In the genomic region with DNA sequence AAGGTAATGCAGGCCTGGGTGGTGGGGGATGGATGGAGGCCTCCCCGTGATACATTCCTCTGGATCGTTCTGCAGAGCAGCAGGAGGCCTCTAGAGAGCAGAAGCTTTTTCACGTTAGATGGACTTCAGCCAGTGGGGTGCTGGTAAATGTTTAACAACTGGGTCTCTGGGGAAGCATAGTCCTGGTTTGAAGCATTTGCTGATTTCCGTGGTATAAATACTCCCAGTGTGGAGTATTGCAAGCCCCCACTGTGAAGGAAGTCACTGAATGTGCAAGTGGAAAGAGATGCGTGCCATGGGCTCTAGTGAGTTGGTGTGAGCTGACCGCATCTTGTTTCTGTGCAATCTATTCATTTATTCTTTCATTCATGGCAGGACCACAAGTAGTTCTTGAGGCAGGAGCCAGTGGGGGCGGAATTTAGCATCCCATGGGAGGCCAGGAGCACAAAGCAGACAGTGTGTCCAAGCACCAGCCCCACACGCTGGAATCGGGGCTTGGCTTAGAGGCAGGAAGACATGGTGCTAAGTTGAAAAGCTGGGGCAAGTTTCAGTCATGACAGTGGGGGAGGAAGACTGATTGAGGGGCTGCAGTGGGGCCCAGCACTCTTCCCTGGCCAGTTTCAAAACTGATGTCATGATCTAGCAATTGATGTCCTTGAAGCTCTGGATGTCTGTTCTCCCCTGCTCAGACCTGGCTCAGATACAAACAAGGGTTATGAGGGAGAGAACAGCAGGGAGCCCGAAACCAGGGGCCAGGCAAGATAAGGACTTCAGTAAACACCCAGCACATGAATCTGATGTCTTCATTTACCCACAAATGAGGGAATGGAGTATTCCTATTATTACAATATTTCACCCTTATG, we compare ENCODE assay signal across 2 cellular contexts.
TF ChIP-seq lines count a peak whose summit lies in the region.

No MANE protein-coding gene starts in this region.

TF ChIP-seq in IMR-90, 13 proteins besides CTCF, POLR2A, EP300 and RAD21:
- TF ChIP-seq FOS (IDR thresholded peaks at IDR 0.05; ENCODE audit: low read depth, low read length): no peak
- TF ChIP-seq SMC3 (IDR thresholded peaks at IDR 0.05; ENCODE audit: low read depth, low read length): no peak
- TF ChIP-seq RCOR1 (IDR thresholded peaks at IDR 0.05; ENCODE audit: insufficient replicate concordance, low read length): no peak
- no peak for TF ChIP-seq RFX5 (IDR thresholded peaks at IDR 0.05; ENCODE audit: low read depth, low read length)
- no peak for TF ChIP-seq USF2 (IDR thresholded peaks at IDR 0.05; ENCODE audit: low read depth, low read length)
- TF ChIP-seq MAZ (IDR thresholded peaks at IDR 0.05; ENCODE audit: borderline replicate concordance, low read depth, low read length): no peak
- no peak for TF ChIP-seq CHD1 (IDR thresholded peaks at IDR 0.05; ENCODE audit: low read depth, low read length)
- TF ChIP-seq, protein P1, sequence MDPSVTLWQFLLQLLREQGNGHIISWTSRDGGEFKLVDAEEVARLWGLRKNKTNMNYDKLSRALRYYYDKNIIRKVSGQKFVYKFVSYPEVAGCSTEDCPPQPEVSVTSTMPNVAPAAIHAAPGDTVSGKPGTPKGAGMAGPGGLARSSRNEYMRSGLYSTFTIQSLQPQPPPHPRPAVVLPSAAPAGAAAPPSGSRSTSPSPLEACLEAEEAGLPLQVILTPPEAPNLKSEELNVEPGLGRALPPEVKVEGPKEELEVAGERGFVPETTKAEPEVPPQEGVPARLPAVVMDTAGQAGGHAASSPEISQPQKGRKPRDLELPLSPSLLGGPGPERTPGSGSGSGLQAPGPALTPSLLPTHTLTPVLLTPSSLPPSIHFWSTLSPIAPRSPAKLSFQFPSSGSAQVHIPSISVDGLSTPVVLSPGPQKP (IDR thresholded peaks at IDR 0.05; ENCODE audit: borderline replicate concordance, low read depth, low read length): no peak
- TF ChIP-seq NFE2L2 (IDR thresholded peaks at IDR 0.05; ENCODE audit: low read depth, low read length): no peak
- no peak for TF ChIP-seq MXI1 (IDR thresholded peaks at IDR 0.05; ENCODE audit: borderline replicate concordance, low read depth, low read length)

TF ChIP-seq in H1, 55 proteins besides CTCF, POLR2A, EP300 and RAD21:
- TF ChIP-seq TAF1 (IDR thresholded peaks at IDR 0.05; ENCODE audit: low read depth, low read length) (no peak), TBP (IDR thresholded peaks at IDR 0.05; ENCODE audit: low read depth, low read length) (no peak), POLR2AphosphoS5 (IDR thresholded peaks at IDR 0.05; ENCODE audit: low read depth, low read length) (no peak), GTF2F1 (IDR thresholded peaks at IDR 0.05; ENCODE audit: borderline replicate concordance, low read depth, low read length) (no peak), MAX (IDR thresholded peaks at IDR 0.05) (no peak), SAP30 (IDR thresholded peaks at IDR 0.05; ENCODE audit: insufficient read depth, insufficient replicate concordance, low read length) (no peak), SRF (IDR thresholded peaks at IDR 0.05; ENCODE audit: low read depth, low read length) (no peak), GABPA (IDR thresholded peaks at IDR 0.05; ENCODE audit: borderline replicate concordance, insufficient read depth, low read length) (no peak), TCF12 (IDR thresholded peaks at IDR 0.05; ENCODE audit: low read depth, low read length) (no peak), SP2 (IDR thresholded peaks at IDR 0.05; ENCODE audit: low read length) (no peak), NANOG (IDR thresholded peaks at IDR 0.05; ENCODE audit: insufficient read depth, low read depth, low read length, poor library complexity, severe bottlenecking) (no peak), RNF2 (IDR thresholded peaks at IDR 0.05; ENCODE audit: borderline replicate concordance, low read depth, low read length, missing control alignments, poor library complexity, severe bottlenecking) (no peak), CBX8 (IDR thresholded peaks at IDR 0.05; ENCODE audit: borderline replicate concordance, low read depth, low read length) (no peak)
- TF ChIP-seq, protein P2, sequence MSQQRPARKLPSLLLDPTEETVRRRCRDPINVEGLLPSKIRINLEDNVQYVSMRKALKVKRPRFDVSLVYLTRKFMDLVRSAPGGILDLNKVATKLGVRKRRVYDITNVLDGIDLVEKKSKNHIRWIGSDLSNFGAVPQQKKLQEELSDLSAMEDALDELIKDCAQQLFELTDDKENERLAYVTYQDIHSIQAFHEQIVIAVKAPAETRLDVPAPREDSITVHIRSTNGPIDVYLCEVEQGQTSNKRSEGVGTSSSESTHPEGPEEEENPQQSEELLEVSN (IDR thresholded peaks at IDR 0.05): no peak
